ENCODE assay signal across 9 cellular contexts in genomic region chr14:32166924-32167323, GRCh38. TPM values are rescaled to one million over a fixed set of nuclear protein-coding genes. Genes with fewer than 3 reads are reported as not detected.
"Had no signal": no experiment of that assay in that cellular context is flagged by ENCODE, and none has a peak within 500 bp of the region (broad histone marks: within the 10 kb centered on the region; RNA-seq: fewer than 3 reads in every experiment).

No MANE protein-coding gene starts in this region.

- DNase-seq: IMR-90, KBM-7, KG1 had no signal

- H3K4me2 ChIP-seq: KMS-11 had no signal

- FAIRE-seq: HepG2 had no signal

- H3K27ac ChIP-seq: HL-60, KMS-11 had no signal

- H3K9ac ChIP-seq: KMS-11 had no signal

RNA-seq across cellular contexts. Expression of gene RNU6-7, which starts 34.9 kb away (rescaled TPM):
- total RNA-seq: HT-29, HT1080, IMR-90 had no signal
- polyA plus RNA-seq: HepG2, IgD-negative memory B cell, IMR-90 had no signal

RNA-seq across cellular contexts. Expression of gene RNU6-8, which starts 36.1 kb away (rescaled TPM):
- total RNA-seq: HT-29, HT1080, IMR-90 had no signal
- polyA plus RNA-seq: HepG2, IgD-negative memory B cell, IMR-90 had no signal
